8 cellular contexts compared by ENCODE assay signal in genomic region chrY:13751289-13752071, GRCh38. TPM values are rescaled to one million over a fixed set of nuclear protein-coding genes. Genes with fewer than 3 reads are reported as not detected.
DNase-seq lines count a peak whose midpoint lies in the region; ATAC-seq, FAIRE-seq and TF ChIP-seq lines count a peak whose summit lies in the region.

No MANE protein-coding gene starts in this region.

- no peak for TF ChIP-seq EP300 in neural cell (conservative IDR thresholded peaks at IDR 0.05; ENCODE audit: poor library complexity, severe bottlenecking)

- peak; percentile 96 for FAIRE-seq in GM12891 (lab: Jason Lieb, UNC)

- no peaks in the 10 kb centered on the region for H3K79me2 ChIP-seq in neural cell (replicated peaks; ENCODE audit: insufficient read depth, low read length)

- no peak overlapping the region for H3K27ac ChIP-seq in neural cell (ENCODE audit: low read length)

- no peak for TF ChIP-seq POLR2A in GM12891 (IDR thresholded peaks at IDR 0.05; ENCODE audit: low read depth, low read length)

- no peaks in the 10 kb centered on the region for H3F3A ChIP-seq in neural cell (ENCODE audit: insufficient read depth, low read length, poor library complexity, severe bottlenecking)

- H3K27me3 Mint-ChIP-seq in activated naive CD8-positive, alpha-beta T cell = no peaks in the 10 kb centered on the region

- peak overlapping the region; percentile 25 for H3K4me2 ChIP-seq in neural cell (ENCODE audit: low read length)

- TF ChIP-seq RAD21 in neural cell (conservative IDR thresholded peaks at IDR 0.05) = no peak

- H3K36me3 Mint-ChIP-seq in activated naive CD8-positive, alpha-beta T cell = no peaks in the 10 kb centered on the region

- no peaks in the 10 kb centered on the region for H3K9me2 ChIP-seq in neural cell (ENCODE audit: insufficient read depth, low read length)

- peak; percentile 52 for TF ChIP-seq CTCF in neural cell (IDR thresholded peaks at IDR 0.05; ENCODE audit: poor library complexity, severe bottlenecking)

- H2AFZ ChIP-seq in neural cell (ENCODE audit: low read depth, low read length) = no peak overlapping the region

- peak; percentile 90 for ATAC-seq in HG03442 (IDR thresholded peaks at IDR 0.05; ENCODE audit: unreplicated experiment)

- no peaks in the 10 kb centered on the region for H3K9me3 ChIP-seq in neural cell (ENCODE audit: low read length)

- H3K27ac Mint-ChIP-seq in activated naive CD8-positive, alpha-beta T cell = peak overlapping the region; percentile 34

- H4K20me1 ChIP-seq in neural cell (ENCODE audit: insufficient read depth) = no peaks in the 10 kb centered on the region

- peak overlapping the region; percentile 23 for H3K9ac ChIP-seq in neural cell (ENCODE audit: low read length)

- H3K4me3 ChIP-seq in neural cell (ENCODE audit: low read length) (peak overlapping the region; percentile 68), H7 (ENCODE audit: insufficient read depth, low read depth, low read length) (no peak overlapping the region)

- H3K36me3 ChIP-seq in neural cell (ENCODE audit: insufficient read depth, low read length) (no peaks in the 10 kb centered on the region), H7 (replicated peaks; ENCODE audit: control insufficient read depth, insufficient read depth, low read length) (no peaks in the 10 kb centered on the region)

- peak overlapping the region; percentile 87 for H3K4me3 Mint-ChIP-seq in activated naive CD8-positive, alpha-beta T cell

- peak; percentile 39 for DNase-seq in GM12891 (ENCODE audit: insufficient read length, low spot score)
- DNase-seq in SW 1271 (lab: John Stamatoyannopoulos, UW) = no peak
- no peak for DNase-seq in NCI-H82 (lab: John Stamatoyannopoulos, UW)
- DNase-seq in H7 = no peak
- no peak for DNase-seq in NAMALWA (ENCODE audit: low spot score)

- H3K27me3 ChIP-seq in neural cell (ENCODE audit: insufficient read depth, low read depth, low read length) (peaks cover 18% of the 10 kb centered on the region), H7 (ENCODE audit: control insufficient read depth, insufficient read depth, low read length) (no peaks in the 10 kb centered on the region)

- H3K9me3 Mint-ChIP-seq in activated naive CD8-positive, alpha-beta T cell (ENCODE audit: low read depth) = no peaks in the 10 kb centered on the region

- peaks cover 13% of the 10 kb centered on the region for H3K4me1 Mint-ChIP-seq in activated naive CD8-positive, alpha-beta T cell (ENCODE audit: low read depth)

TF ChIP-seq in GM12891, 5 proteins besides CTCF, POLR2A, EP300 and RAD21:
- TF ChIP-seq SPI1 (IDR thresholded peaks at IDR 0.05; ENCODE audit: low read depth, low read length) (no peak), PAX5 (IDR thresholded peaks at IDR 0.05; ENCODE audit: insufficient read depth, low read length, severe bottlenecking) (no peak), TAF1 (IDR thresholded peaks at IDR 0.05; ENCODE audit: low read depth, low read length) (no peak), POLR2AphosphoS5 (IDR thresholded peaks at IDR 0.05; ENCODE audit: low read depth, low read length) (no peak), POU2F2 (IDR thresholded peaks at IDR 0.05; ENCODE audit: low read depth, low read length) (no peak)

TF ChIP-seq in neural cell, 6 proteins besides CTCF, POLR2A, EP300 and RAD21:
- no peak for TF ChIP-seq TAF1 (IDR thresholded peaks at IDR 0.05; ENCODE audit: low read depth)
- TF ChIP-seq MXI1 (conservative IDR thresholded peaks at IDR 0.05; ENCODE audit: poor library complexity, severe bottlenecking) = peak; percentile 22
TF ChIP-seq in neural cell: peak in this region for 1.

RNA-seq across cellular contexts. Expression of gene TMSB4Y, which starts 47.8 kb away (rescaled TPM):
- 4.3 TPM for polyA plus RNA-seq in GM12891 (2012; ENCODE audit: low read depth, missing spikeins)
- 13.3 and 17.4 TPM in 2 replicates for polyA plus RNA-seq in neural cell
- 32.4 and 35.7 TPM in 2 replicates for polyA minus RNA-seq in neural cell
- not detected in 2 replicates for total RNA-seq in H7 (2014; rRNA removed; shearing (Covaris generic))
